ENCODE assay signal across 8 cellular contexts in genomic region chr11:13963169-13963948, GRCh38.
DNase-seq lines count a peak whose midpoint lies in the region; ATAC-seq lines count a peak whose summit lies in the region.

No MANE protein-coding gene starts in this region.

- DNase-seq in NCI-H524 (lab: John Stamatoyannopoulos, UW) (peak; percentile 11 to 37), NCI-H524 treated with DMSO at 0.1 percent for 48 hours (lab: John Stamatoyannopoulos, UW) (no peak), astrocyte of the hippocampus (ENCODE audit: low read depth, low spot score) (peak; percentile 54), left kidney (ENCODE audit: low read depth, low spot score) (peak; percentile 84), RKO (ENCODE audit: low spot score) (no peak)
- peak; percentile 16 for DNase-seq in stimulated activated naive CD4-positive, alpha-beta T cell treated with Interleukin-2 at 50 U/mL for 16 hours (lab: John Stamatoyannopoulos, UW)

- ATAC-seq in GM18519 (IDR thresholded peaks at IDR 0.05; ENCODE audit: low FRiP score, unreplicated experiment) (no peak), GM19467 (IDR thresholded peaks at IDR 0.05; ENCODE audit: unreplicated experiment) (no peak)

Comparison
In these comparisons a context has a peak if more than half of its experiments do, and no peak if none do; other contexts are left out.
1. DNase-seq: peak in NCI-H524 (2 of 2), astrocyte of the hippocampus (single experiment), left kidney (single experiment) and stimulated activated naive CD4-positive, alpha-beta T cell treated with Interleukin-2 at 50 U/mL for 16 hours (single experiment); none in NCI-H524 treated with DMSO at 0.1 percent for 48 hours (single experiment) and RKO (single experiment).